1 cellular context compared by ENCODE assay signal in the genomic region with DNA sequence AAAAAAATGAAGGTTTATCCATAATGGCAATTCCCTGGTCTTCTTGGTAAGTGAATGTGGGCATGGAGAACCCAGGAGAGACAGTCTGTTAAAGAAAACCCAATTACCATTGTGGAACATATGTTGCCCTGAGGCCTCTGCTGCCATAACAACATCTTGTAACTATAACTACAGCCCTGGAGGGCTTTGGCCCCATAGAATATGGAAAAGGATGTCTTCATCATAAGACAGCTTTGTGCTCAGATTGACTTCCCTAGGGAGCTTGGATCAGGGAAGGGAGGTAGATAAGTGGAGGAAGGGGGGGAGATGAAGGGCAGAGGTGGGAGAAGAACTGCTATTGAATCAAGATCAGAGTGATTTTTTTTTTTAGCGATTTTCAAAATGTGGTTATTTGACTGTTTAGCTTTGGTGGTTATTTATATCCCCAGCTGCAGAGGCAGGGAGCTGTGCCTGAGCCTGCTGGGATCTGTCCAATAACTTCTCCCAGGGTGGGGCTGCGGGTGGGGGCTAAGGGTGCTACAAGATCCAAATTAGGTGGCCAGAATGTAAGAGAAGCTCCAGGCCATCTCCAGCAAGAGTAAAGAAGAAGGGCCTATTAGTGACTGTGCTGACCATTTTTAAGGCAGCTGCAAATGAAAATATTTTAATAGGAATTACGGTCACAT.
TF ChIP-seq lines count a peak whose summit lies in the region.

No MANE protein-coding gene starts in this region.

TF ChIP-seq in neural cell, 6 proteins besides CTCF, POLR2A, EP300 and RAD21:
- peak; percentile 86 for TF ChIP-seq REST (IDR thresholded peaks at IDR 0.05; ENCODE audit: borderline replicate concordance)
- TF ChIP-seq SMC3 (conservative IDR thresholded peaks at IDR 0.05; ENCODE audit: poor library complexity): peak; percentile 14
- peak; percentile 78 for TF ChIP-seq POLR2AphosphoS5 (IDR thresholded peaks at IDR 0.05)
- no peak for TF ChIP-seq TAF1 (IDR thresholded peaks at IDR 0.05; ENCODE audit: low read depth)
- peak; percentile 48 for TF ChIP-seq MXI1 (conservative IDR thresholded peaks at IDR 0.05; ENCODE audit: poor library complexity, severe bottlenecking)
